Comparison of ENCODE assay signal across 1 cellular context in genomic region chr19:17579523-17580244, GRCh38.
TF ChIP-seq lines count a peak whose summit lies in the region.

No MANE protein-coding gene starts in this region.

TF ChIP-seq in K562, 482 proteins besides CTCF, POLR2A, EP300 and RAD21 (continued from another document and continues in another):
- TF ChIP-seq SRF (CRISPR knock-in tag; IDR thresholded peaks at IDR 0.05) (peak in 1 of 2 experiments; percentile 87; a peak in 1 of 4 replicates), USF2 (CRISPR knock-in tag; IDR thresholded peaks at IDR 0.05) (peak; percentile 96), HIVEP1 (CRISPR knock-in tag; IDR thresholded peaks at IDR 0.05) (no peak), ZNF551 (CRISPR knock-in tag; IDR thresholded peaks at IDR 0.05) (no peak), RAD51 (IDR thresholded peaks at IDR 0.05; ENCODE audit: borderline replicate concordance, low read depth) (peak; percentile 95), ZBTB5 (IDR thresholded peaks at IDR 0.05) (no peak), PRDM10 (IDR thresholded peaks at IDR 0.05; ENCODE audit: partially characterized antibody) (peak; percentile 28), ELF4 (CRISPR knock-in tag; IDR thresholded peaks at IDR 0.05) (0 out of 2 replicates have a peak, but pooled peaks have one; percentile 23), E2F6 (IDR thresholded peaks at IDR 0.05; ENCODE audit: borderline replicate concordance in 1 of 2, extremely low read depth in 1 of 2, insufficient read depth in 1 of 2, insufficient read length in 1 of 2, low read depth in 1 of 2, low read length in 1 of 2, poor library complexity in 1 of 2, severe bottlenecking in 1 of 2) (peak in 1 of 2 experiments; percentile 38), POLR2G (IDR thresholded peaks at IDR 0.05; ENCODE audit: low read depth, low read length) (peak; percentile 70), HDAC1 (IDR thresholded peaks at IDR 0.05) (peak in 1 of 2 experiments; percentile 93; a peak in 2 of 4 replicates), ZNF780A (CRISPR knock-in tag; IDR thresholded peaks at IDR 0.05) (no peak), PML (IDR thresholded peaks at IDR 0.05; ENCODE audit: low read length) (no peak), SIN3A (IDR thresholded peaks at IDR 0.05; ENCODE audit: borderline replicate concordance in 2 of 2, control insufficient read depth in 1 of 2, low read depth in 2 of 2, low read length in 2 of 2) (peak; percentile 86 to 88; a peak in 2 of 4 replicates), ATF2 (CRISPR knock-in tag; IDR thresholded peaks at IDR 0.05) (no peak), SRSF7 (optimal IDR thresholded peaks at IDR 0.05; ENCODE audit: low read depth, low read length) (no peak), JUNB (CRISPR knock-in tag; conservative IDR thresholded peaks at IDR 0.05) (no peak), ZFX (CRISPR knock-in tag; IDR thresholded peaks at IDR 0.05) (peak; percentile 43), PYGO2 (tag; IDR thresholded peaks at IDR 0.05) (no peak), MAX (CRISPR knock-in tag; IDR thresholded peaks at IDR 0.05) (peak; percentile 87), POLR2B (IDR thresholded peaks at IDR 0.05; ENCODE audit: low read depth, partially characterized antibody) (peak; percentile 52), ZNF253 (CRISPR knock-in tag; conservative IDR thresholded peaks at IDR 0.05) (no peak), ZNF263 (CRISPR knock-in tag; IDR thresholded peaks at IDR 0.05; ENCODE audit: borderline replicate concordance) (no peak), MTA3 (IDR thresholded peaks at IDR 0.05; ENCODE audit: borderline replicate concordance) (no peak; the same call in 1 of the 2 replicates), THRB (CRISPR knock-in tag; conservative IDR thresholded peaks at IDR 0.05) (no peak), MYBL2 (IDR thresholded peaks at IDR 0.05; ENCODE audit: low read depth) (no peak), MYBL2 (CRISPR knock-in tag; IDR thresholded peaks at IDR 0.05; ENCODE audit: borderline replicate concordance) (no peak), KHSRP (IDR thresholded peaks at IDR 0.05) (no peak), SP1 (CRISPR knock-in tag; IDR thresholded peaks at IDR 0.05) (peak; percentile 94), FOXO4 (CRISPR knock-in tag; IDR thresholded peaks at IDR 0.05) (no peak), CREB5 (CRISPR knock-in tag; IDR thresholded peaks at IDR 0.05) (no peak), HSF4 (CRISPR knock-in tag; IDR thresholded peaks at IDR 0.05; ENCODE audit: borderline replicate concordance) (no peak), USF1 (CRISPR knock-in tag; IDR thresholded peaks at IDR 0.05) (peak; percentile 98), ZNF77 (CRISPR knock-in tag; IDR thresholded peaks at IDR 0.05) (no peak), NKRF (IDR thresholded peaks at IDR 0.05; ENCODE audit: borderline replicate concordance) (peak; percentile 96), RCOR1 (IDR thresholded peaks at IDR 0.05; ENCODE audit: borderline replicate concordance in 1 of 2, low read depth in 2 of 2, low read length in 2 of 2) (no peak), ELK3 (CRISPR knock-in tag; IDR thresholded peaks at IDR 0.05) (no peak), CBX1 (IDR thresholded peaks at IDR 0.05; ENCODE audit: low read depth) (no peak), EWSR1 (IDR thresholded peaks at IDR 0.05; ENCODE audit: borderline replicate concordance, low read depth, partially characterized antibody) (no peak), NRF1 (conservative IDR thresholded peaks at IDR 0.05 in 1 of 2, IDR thresholded peaks at IDR 0.05 in 1 of 2) (peak; percentile 62 to 75), ZNF668 (CRISPR knock-in tag; IDR thresholded peaks at IDR 0.05) (no peak), FOXM1 (IDR thresholded peaks at IDR 0.05; ENCODE audit: low read depth) (no peak), FOXM1 (CRISPR knock-in tag; IDR thresholded peaks at IDR 0.05; ENCODE audit: low read depth) (no peak), HOXB6 (CRISPR knock-in tag; IDR thresholded peaks at IDR 0.05; ENCODE audit: borderline replicate concordance) (no peak), YY1 (IDR thresholded peaks at IDR 0.05; ENCODE audit: borderline replicate concordance in 1 of 3, control insufficient read depth in 1 of 3, extremely low read depth in 1 of 3, insufficient read depth in 3 of 3, insufficient read length in 1 of 3, insufficient replicate concordance in 2 of 3, low read depth in 1 of 3, low read length in 2 of 3) (no peak), DACH1 (IDR thresholded peaks at IDR 0.05; ENCODE audit: partially characterized antibody) (peak; percentile 19), KLF1 (tag; IDR thresholded peaks at IDR 0.05) (peak; percentile 71; the same call in 1 of the 2 replicates), MYC (IDR thresholded peaks at IDR 0.05; ENCODE audit: low read depth, low read length) (peak; percentile 71), MYC (CRISPR knock-in tag; IDR thresholded peaks at IDR 0.05; ENCODE audit: borderline replicate concordance, low read depth) (no peak), ZKSCAN1 (IDR thresholded peaks at IDR 0.05; ENCODE audit: low read depth, low read length) (no peak)
